ENCODE assay signal across 8 cellular contexts in genomic region chr2:55268907-55269611, GRCh38. TPM values are rescaled to one million over a fixed set of nuclear protein-coding genes. Genes with fewer than 3 reads are reported as not detected.
DNase-seq lines count a peak whose midpoint lies in the region; ATAC-seq and TF ChIP-seq lines count a peak whose summit lies in the region.

Gene MTIF2 (minus strand): TSS chr2:55269231. CDS start chr2:55263858, 5,373 bp downstream.

- H3K36me3 Mint-ChIP-seq in WTC11, result peaks cover 11% of the 10 kb centered on the region

- TF ChIP-seq CTCF in AG09309 (IDR thresholded peaks at IDR 0.05; ENCODE audit: control insufficient read depth, insufficient read depth, low read depth, low read length, missing control alignments) (peak; percentile 9), WTC11 (IDR thresholded peaks at IDR 0.05) (no peak), cardiac fibroblast (IDR thresholded peaks at IDR 0.05; ENCODE audit: low read depth, low read length) (no peak), spleen (IDR thresholded peaks at IDR 0.05 in 8 of 11, conservative IDR thresholded peaks at IDR 0.05 in 3 of 11) (peak in 6 of 11 experiments; percentile 19 to 45 (median 36))

- intact Hi-C loops in spleen (cut with DNase I; ENCODE audit: low total_unique reads), result no loop called here

- peak within 1 kb of the TSS; percentile 85 for H3K27ac Mint-ChIP-seq in WTC11

- peaks cover 10% of the 10 kb centered on the region; the same call in 1 of the 2 replicates for H3K4me1 Mint-ChIP-seq in WTC11

- peak; percentile 62 for DNase-seq in AG09309 (ENCODE audit: low read depth)
- peak; percentile 93 for DNase-seq in NCI-H226
- DNase-seq in WTC11 (ENCODE audit: low spot score), result peak; percentile 95
- peak; percentile 93 to 95 for DNase-seq in cardiac fibroblast (ENCODE audit: low read depth in 2 of 2)
- peak; percentile 94 for DNase-seq in inferior parietal cortex (ENCODE audit: extremely low spot score)
- peak; percentile 96 for DNase-seq in spleen

- peak within 1 kb of the TSS; percentile 95 for H3K4me3 Mint-ChIP-seq in WTC11

- peaks cover 0 to 39% (median 20%) of the 10 kb centered on the region in 6 donors for H3K36me3 ChIP-seq in spleen

- H3K9me3 ChIP-seq in spleen, result no peaks in the 10 kb centered on the region

- H3K27me3 ChIP-seq in spleen (replicated peaks in 1 of 7), result no peaks in the 10 kb centered on the region

- H3K4me1 ChIP-seq in spleen, result peaks cover 13 to 27% (median 21%) of the 10 kb centered on the region in 6 donors

- ATAC-seq in GM18909 (IDR thresholded peaks at IDR 0.05; ENCODE audit: poor library complexity, unreplicated experiment), result peak; percentile 98
- ATAC-seq in HG03175 (IDR thresholded peaks at IDR 0.05; ENCODE audit: unreplicated experiment), result peak; percentile 99
- peak; percentile 97 for ATAC-seq in WTC11

- CTCF ChIA-PET in WTC11 (lab: Charles Lee), result no interaction called here

- POLR2A ChIA-PET in WTC11 (lab: Charles Lee), result no interaction called here

- no peaks in the 10 kb centered on the region for H3K9me3 Mint-ChIP-seq in WTC11

- 0 to 1% (median 0%) methylated on average over 43 of the region's 43 CpGs for WGBS in spleen, 5 donors

- peak within 1 kb of the TSS; percentile 83 to 93 (median 88) for H3K27ac ChIP-seq in spleen

- H3K4me3 ChIP-seq in AG09309 (ENCODE audit: control insufficient read depth, low read depth, low read length) (peak within 1 kb of the TSS; percentile 83), cardiac fibroblast (replicated peaks in 1 of 2; ENCODE audit: low read depth in 2 of 2, low read length in 2 of 2) (peak within 1 kb of the TSS; percentile 70 to 93), spleen (peak within 1 kb of the TSS; percentile 61 to 92 (median 66))

- peak in 2 of 3 donors; percentile 40 to 47 for TF ChIP-seq POLR2A in spleen (IDR thresholded peaks at IDR 0.05)

- H3K27me3 Mint-ChIP-seq in WTC11 (ENCODE audit: low read depth), result no peaks in the 10 kb centered on the region

TF ChIP-seq in WTC11, 78 proteins besides CTCF, POLR2A, EP300 and RAD21 (continues in another document):
- TF ChIP-seq TP53 (CRISPR knock-in tag; IDR thresholded peaks at IDR 0.05), result no peak
- TF ChIP-seq JAZF1 (CRISPR knock-in tag; IDR thresholded peaks at IDR 0.05), result no peak
- TF ChIP-seq ZSCAN18 (CRISPR knock-in tag; IDR thresholded peaks at IDR 0.05), result no peak
- no peak for TF ChIP-seq ZNF263 (CRISPR knock-in tag; IDR thresholded peaks at IDR 0.05; ENCODE audit: low read depth)
- TF ChIP-seq SOX15 (CRISPR knock-in tag; IDR thresholded peaks at IDR 0.05), result no peak
- TF ChIP-seq SMAD4 (CRISPR knock-in tag; IDR thresholded peaks at IDR 0.05), result peak; percentile 38; the same call in 1 of the 2 replicates
- TF ChIP-seq FOXP4 (CRISPR knock-in tag; IDR thresholded peaks at IDR 0.05), result peak; percentile 71
- peak; percentile 85 for TF ChIP-seq MAX (CRISPR knock-in tag; IDR thresholded peaks at IDR 0.05)
- TF ChIP-seq ETV6 (CRISPR knock-in tag; IDR thresholded peaks at IDR 0.05), result peak; percentile 97
- peak; percentile 91 for TF ChIP-seq FOXK1 (CRISPR knock-in tag; IDR thresholded peaks at IDR 0.05)
- 0 out of 2 replicates have a peak, but pooled peaks have one; percentile 31 for TF ChIP-seq ARID4B (CRISPR knock-in tag; IDR thresholded peaks at IDR 0.05; ENCODE audit: borderline replicate concordance)
- peak; percentile 81 for TF ChIP-seq SP1 (CRISPR knock-in tag; conservative IDR thresholded peaks at IDR 0.05)
- TF ChIP-seq ZNF512 (CRISPR knock-in tag; IDR thresholded peaks at IDR 0.05; ENCODE audit: borderline replicate concordance), result peak; percentile 98
- TF ChIP-seq MYBL2 (CRISPR knock-in tag; IDR thresholded peaks at IDR 0.05), result peak; percentile 87; the same call in 1 of the 2 replicates
- peak; percentile 91; the same call in 1 of the 2 replicates for TF ChIP-seq ESRRA (CRISPR knock-in tag; IDR thresholded peaks at IDR 0.05; ENCODE audit: borderline replicate concordance)

RNA-seq across cellular contexts. Expression of gene MTIF2, which starts in this region (rescaled TPM):
- total RNA-seq in WTC11 (2021), result 38.9 to 43.9 TPM (median 39.8 TPM) in 3 replicates
- 10 to 100 TPM; 18.4 to 28.5 (median 23.8) TPM for total RNA-seq in spleen
- polyA plus RNA-seq in spleen, result 10 to 100 TPM; 19.4 to 22.4 (median 20.4) TPM

Comparison
In these comparisons a context has a peak if more than half of its experiments do, and no peak if none do; other contexts are left out.
1. Peak in every context shown above with its lines: DNase-seq, ATAC-seq, H3K4me3 ChIP-seq and H3K27ac ChIP-seq.
2. CTCF ChIP-seq: peak in AG09309 (single experiment) and spleen (6 of 11); none in WTC11 (single experiment) and cardiac fibroblast (single experiment).